23 cellular contexts compared by ENCODE assay signal in the genomic region with DNA sequence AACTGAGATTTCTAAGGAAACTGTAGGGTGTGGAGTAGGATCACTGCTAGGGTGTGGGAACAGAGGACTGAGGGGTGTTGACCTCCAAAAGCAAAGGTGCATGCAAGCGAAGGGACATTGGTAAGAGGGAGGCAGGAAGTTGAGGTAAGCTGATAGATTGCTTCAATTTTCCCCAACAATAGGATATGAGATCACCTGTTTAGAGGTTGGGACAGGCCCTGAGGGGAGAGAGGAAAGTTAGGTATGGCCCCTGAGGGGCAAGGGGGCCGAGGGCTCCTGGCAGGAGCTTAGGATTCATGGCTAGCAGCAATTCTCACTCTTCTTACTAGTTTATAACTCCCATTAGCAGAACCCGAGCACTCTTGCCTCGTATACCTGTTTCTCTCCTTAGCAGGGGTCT.
A peak's percentile ranks its signal among the peaks of the same experiment; 100 is the strongest.
DNase-seq lines count a peak whose midpoint lies in the region; ATAC-seq and TF ChIP-seq lines count a peak whose summit lies in the region.
"Had no signal": no experiment of that assay in that cellular context is flagged by ENCODE, and none has a peak within 500 bp of the region (broad histone marks: within the 10 kb centered on the region; RNA-seq: fewer than 3 reads in every experiment).

No MANE protein-coding gene starts in this region.

- H3K27me3 Mint-ChIP-seq in WTC11 (ENCODE audit: low read depth): no peaks in the 10 kb centered on the region
- H3K27me3 Mint-ChIP-seq: CD4-positive, alpha-beta T cell had no signal

- no peaks in the 10 kb centered on the region for H3K9me3 ChIP-seq in neutrophil
- H3K9me3 ChIP-seq in transverse colon: no peaks in the 10 kb centered on the region
- H3K9me3 ChIP-seq: A549; BE2C; BLaER1 treated with 17β-estradiol and CSF1 and Interleukin-3, amounts not matched to agents 10 nM and 100 nM had no signal

- intact Hi-C loops in transverse colon (cut with DNase I; ENCODE audit: low total_unique reads): no loop called here

- peaks cover 38% of the 10 kb centered on the region for H3K4me1 Mint-ChIP-seq in WTC11

- H3K36me3 ChIP-seq in neutrophil (no peaks in the 10 kb centered on the region), transverse colon (no peaks in the 10 kb centered on the region)
- H3K36me3 ChIP-seq: BE2C; BLaER1 treated with 17β-estradiol and CSF1 and Interleukin-3, amounts not matched to agents 10 nM and 100 nM had no signal

- CTCF ChIA-PET in WTC11 (lab: Charles Lee): interaction anchor here (1.0 kb wide), 1 partner anchor 12 kb away, joined by 3 read pairs; no protein-coding TSS in a partner anchor

- in situ Hi-C loops in transverse colon (cut with MboI; ENCODE audit: low pct_ligation_motif_present in 1 of 4, low pct_unique_long_range_greater_than_20kb in 1 of 4, low sequenced_read_pairs in 3 of 4): no loop called here

- H3K4me3 Mint-ChIP-seq in WTC11: no peak overlapping the region
- H3K4me3 Mint-ChIP-seq: CD14-positive monocyte; CD4-positive, alpha-beta T cell; CD8-positive, alpha-beta memory T cell had no signal

- WGBS in transverse colon (ENCODE audit: low coverage in 1 of 2), 2 donors: 33 to 64% methylated on average over 1 to 4 of the region's 4 CpGs

- TF ChIP-seq POLR2A in transverse colon (IDR thresholded peaks at IDR 0.05): no peak

- peaks cover 48 to 50% of the 10 kb centered on the region in 2 experiments for H3K4me1 ChIP-seq in neutrophil (ENCODE audit: control insufficient read depth in 1 of 2, insufficient read depth in 1 of 2, low read depth in 1 of 2, low read length in 1 of 2)
- no peaks in the 10 kb centered on the region for H3K4me1 ChIP-seq in transverse colon
- H3K4me1 ChIP-seq: A549 had no signal

- peaks cover 15% of the 10 kb centered on the region for H3K9me3 Mint-ChIP-seq in WTC11
- H3K9me3 Mint-ChIP-seq: CD14-positive monocyte; CD4-positive, alpha-beta T cell; CD8-positive, alpha-beta memory T cell had no signal

- ATAC-seq in WTC11 (peak; percentile 69), GM18498 (IDR thresholded peaks at IDR 0.05; ENCODE audit: unreplicated experiment) (no peak)
- ATAC-seq: A549 had no signal

- TF ChIP-seq EP300 in transverse colon (IDR thresholded peaks at IDR 0.05; ENCODE audit: low read depth): no peak

- H3K4me3 ChIP-seq in neutrophil (ENCODE audit: low read depth in 1 of 2, low read length in 1 of 2) (no peak overlapping the region), transverse colon (no peak overlapping the region)
- H3K4me3 ChIP-seq: A549; BLaER1 treated with 17β-estradiol and CSF1 and Interleukin-3, amounts not matched to agents 10 nM and 100 nM; GM23248 had no signal

- DNase-seq in ELF-1 (ENCODE audit: low read depth, low spot score) (peak; percentile 27), WTC11 (ENCODE audit: low spot score) (no peak), islet precursor cell (peak; percentile 37), transverse colon (no peak), NCI-H2171 (lab: John Stamatoyannopoulos, UW) (no peak)
- DNase-seq: 8988T; ACHN; AML-193; BE2C; CD4-positive, alpha-beta T cell; CD8-positive, alpha-beta memory T cell; DMS 273 treated with DMSO at 0.1 percent for 48 hours; DMS79; EL; GF-D8; GM23248; H7; HCEC 1CT had no signal

- TF ChIP-seq CTCF in WTC11 (IDR thresholded peaks at IDR 0.05) (no peak), neutrophil (IDR thresholded peaks at IDR 0.05) (no peak), transverse colon (IDR thresholded peaks at IDR 0.05) (no peak)

- no peak overlapping the region for H3K27ac Mint-ChIP-seq in WTC11
- H3K27ac Mint-ChIP-seq: CD14-positive monocyte; CD4-positive, alpha-beta T cell; CD8-positive, alpha-beta memory T cell had no signal

- peak overlapping the region; percentile 71 for H3K27ac ChIP-seq in neutrophil
- no peak overlapping the region for H3K27ac ChIP-seq in transverse colon
- H3K27ac ChIP-seq: A549; BLaER1 treated with 17β-estradiol and CSF1 and Interleukin-3, amounts not matched to agents 10 nM and 100 nM; GM23248 had no signal

- H3K27me3 ChIP-seq in neutrophil (no peaks in the 10 kb centered on the region), transverse colon (no peaks in the 10 kb centered on the region)
- H3K27me3 ChIP-seq: BE2C; BLaER1 treated with 17β-estradiol and CSF1 and Interleukin-3, amounts not matched to agents 10 nM and 100 nM had no signal

- POLR2A ChIA-PET in WTC11 (lab: Charles Lee): no interaction called here

- peaks cover 9% of the 10 kb centered on the region for H3K36me3 Mint-ChIP-seq in WTC11
- H3K36me3 Mint-ChIP-seq: CD14-positive monocyte; CD8-positive, alpha-beta memory T cell had no signal

TF ChIP-seq in WTC11, 78 proteins besides CTCF, POLR2A, EP300 and RAD21:
- TF ChIP-seq, protein P1, sequence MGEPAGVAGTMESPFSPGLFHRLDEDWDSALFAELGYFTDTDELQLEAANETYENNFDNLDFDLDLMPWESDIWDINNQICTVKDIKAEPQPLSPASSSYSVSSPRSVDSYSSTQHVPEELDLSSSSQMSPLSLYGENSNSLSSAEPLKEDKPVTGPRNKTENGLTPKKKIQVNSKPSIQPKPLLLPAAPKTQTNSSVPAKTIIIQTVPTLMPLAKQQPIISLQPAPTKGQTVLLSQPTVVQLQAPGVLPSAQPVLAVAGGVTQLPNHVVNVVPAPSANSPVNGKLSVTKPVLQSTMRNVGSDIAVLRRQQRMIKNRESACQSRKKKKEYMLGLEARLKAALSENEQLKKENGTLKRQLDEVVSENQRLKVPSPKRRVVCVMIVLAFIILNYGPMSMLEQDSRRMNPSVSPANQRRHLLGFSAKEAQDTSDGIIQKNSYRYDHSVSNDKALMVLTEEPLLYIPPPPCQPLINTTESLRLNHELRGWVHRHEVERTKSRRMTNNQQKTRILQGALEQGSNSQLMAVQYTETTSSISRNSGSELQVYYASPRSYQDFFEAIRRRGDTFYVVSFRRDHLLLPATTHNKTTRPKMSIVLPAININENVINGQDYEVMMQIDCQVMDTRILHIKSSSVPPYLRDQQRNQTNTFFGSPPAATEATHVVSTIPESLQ (CRISPR knock-in tag; IDR thresholded peaks at IDR 0.05): no peak
- TF ChIP-seq, protein P2, sequence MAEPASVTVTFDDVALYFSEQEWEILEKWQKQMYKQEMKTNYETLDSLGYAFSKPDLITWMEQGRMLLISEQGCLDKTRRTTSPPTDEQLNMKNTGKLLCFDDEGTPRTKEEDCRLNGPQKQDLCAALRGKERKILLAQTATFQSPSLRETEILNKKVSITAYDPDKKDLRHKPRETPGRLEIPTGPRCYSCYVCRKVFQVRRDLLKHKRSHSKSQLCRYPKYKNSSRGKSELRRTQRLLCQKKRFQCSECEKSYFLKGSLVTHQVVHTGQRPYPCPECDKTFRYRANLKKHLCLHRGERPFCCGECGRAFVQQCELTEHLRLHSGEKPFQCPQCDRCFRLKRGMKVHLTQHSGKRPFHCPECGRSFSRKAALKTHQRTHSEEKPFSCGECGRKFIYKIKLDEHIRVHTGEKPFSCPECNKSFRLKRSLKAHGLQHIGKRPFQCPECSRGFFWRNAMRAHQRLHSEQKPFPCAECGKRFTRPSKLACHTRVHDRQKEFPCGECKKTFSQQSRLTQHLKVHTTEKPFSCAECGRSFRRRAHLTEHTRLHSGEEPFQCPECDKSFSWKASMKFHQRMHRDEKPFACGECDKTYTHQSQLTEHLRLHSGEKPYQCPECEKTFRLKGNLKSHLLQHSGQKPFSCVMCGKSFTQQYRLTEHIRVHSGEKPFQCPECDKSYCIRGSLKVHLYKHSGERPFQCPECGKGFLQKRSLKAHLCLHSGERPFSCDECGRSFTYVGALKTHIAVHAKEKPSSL (CRISPR knock-in tag; conservative IDR thresholded peaks at IDR 0.05): no peak
- TF ChIP-seq, protein P3, sequence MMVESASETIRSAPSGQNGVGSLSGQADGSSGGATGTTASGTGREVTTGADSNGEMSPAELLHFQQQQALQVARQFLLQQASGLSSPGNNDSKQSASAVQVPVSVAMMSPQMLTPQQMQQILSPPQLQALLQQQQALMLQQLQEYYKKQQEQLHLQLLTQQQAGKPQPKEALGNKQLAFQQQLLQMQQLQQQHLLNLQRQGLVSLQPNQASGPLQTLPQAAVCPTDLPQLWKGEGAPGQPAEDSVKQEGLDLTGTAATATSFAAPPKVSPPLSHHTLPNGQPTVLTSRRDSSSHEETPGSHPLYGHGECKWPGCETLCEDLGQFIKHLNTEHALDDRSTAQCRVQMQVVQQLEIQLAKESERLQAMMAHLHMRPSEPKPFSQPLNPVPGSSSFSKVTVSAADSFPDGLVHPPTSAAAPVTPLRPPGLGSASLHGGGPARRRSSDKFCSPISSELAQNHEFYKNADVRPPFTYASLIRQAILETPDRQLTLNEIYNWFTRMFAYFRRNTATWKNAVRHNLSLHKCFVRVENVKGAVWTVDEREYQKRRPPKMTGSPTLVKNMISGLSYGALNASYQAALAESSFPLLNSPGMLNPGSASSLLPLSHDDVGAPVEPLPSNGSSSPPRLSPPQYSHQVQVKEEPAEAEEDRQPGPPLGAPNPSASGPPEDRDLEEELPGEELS (CRISPR knock-in tag; IDR thresholded peaks at IDR 0.05): no peak
- TF ChIP-seq ZNF232 (CRISPR knock-in tag; IDR thresholded peaks at IDR 0.05): no peak
- no peak for TF ChIP-seq NR2C2 (CRISPR knock-in tag; IDR thresholded peaks at IDR 0.05)

Comparison
In these comparisons a context has a peak if more than half of its experiments do, and no peak if none do; other contexts are left out.
1. DNase-seq: peak in ELF-1 (single experiment) and islet precursor cell (single experiment); none in WTC11 (single experiment), transverse colon (single experiment) and NCI-H2171 (single experiment).